ENCODE assay signal across 23 cellular contexts in genomic region chr10:130994845-130995244, GRCh38.
"Had no signal": no experiment of that assay in that cellular context is flagged by ENCODE, and none has a peak within 500 bp of the region (broad histone marks: within the 10 kb centered on the region; RNA-seq: fewer than 3 reads in every experiment).

No MANE protein-coding gene starts in this region.

- H3K9me3 ChIP-seq: gastroesophageal sphincter, neutrophil, pancreas, right lobe of liver, suprapubic skin, transverse colon, upper lobe of right lung, uterus had no signal

- H3K4me3 ChIP-seq: coronary artery, gastroesophageal sphincter, heart left ventricle, hepatocyte, mucosa of descending colon, pancreas, right lobe of liver, suprapubic skin, transverse colon, upper lobe of right lung, uterus had no signal

- H3K27ac ChIP-seq: coronary artery, gastroesophageal sphincter, heart left ventricle, hepatocyte, neutrophil, pancreas, right lobe of liver, suprapubic skin, transverse colon, upper lobe of right lung, uterus had no signal

- H3K36me3 ChIP-seq: gastroesophageal sphincter, heart left ventricle, neutrophil, pancreas, right lobe of liver, suprapubic skin, transverse colon, upper lobe of right lung, uterus had no signal

- H3K27me3 ChIP-seq: hepatocyte, neutrophil, pancreas, right lobe of liver, transverse colon, uterus had no signal

- ATAC-seq: effector memory CD8-positive, alpha-beta T cell; gastroesophageal sphincter; heart left ventricle; left lobe of liver; mucosa of descending colon; pancreas; right lobe of liver; stimulated activated naive CD8-positive, alpha-beta T cell treated with anti-CD3 and anti-CD28 coated beads, Interleukin-15, amount 100 ng/mL, for 72 hours; upper lobe of right lung had no signal

- H3K4me1 ChIP-seq: gastroesophageal sphincter, heart left ventricle, pancreas, right lobe of liver, suprapubic skin, transverse colon, upper lobe of right lung, uterus had no signal

- DNase-seq: effector memory CD8-positive, alpha-beta T cell; foreskin fibroblast; heart left ventricle; kidney; mesenchymal stem cell; mucosa of descending colon; naive B cell; pancreas; right lobe of liver; small intestine; stimulated activated CD4-positive, alpha-beta T cell treated with anti-CD3 and anti-CD28 coated beads, Interleukin-15, amount 100 ng/mL, for 24 hours; stimulated activated CD4-positive, alpha-beta T cell treated with anti-CD3 and anti-CD28 coated beads, Interleukin-2, amount 100 ng/mL, for 48 hours; stimulated activated naive CD4-positive, alpha-beta T cell; stimulated activated naive CD8-positive, alpha-beta T cell treated with anti-CD3 and anti-CD28 coated beads, Interleukin-15, amount 100 ng/mL, for 72 hours; transverse colon; upper lobe of right lung; uterus had no signal
